ENCODE assay signal across 12 cellular contexts in the genomic region with DNA sequence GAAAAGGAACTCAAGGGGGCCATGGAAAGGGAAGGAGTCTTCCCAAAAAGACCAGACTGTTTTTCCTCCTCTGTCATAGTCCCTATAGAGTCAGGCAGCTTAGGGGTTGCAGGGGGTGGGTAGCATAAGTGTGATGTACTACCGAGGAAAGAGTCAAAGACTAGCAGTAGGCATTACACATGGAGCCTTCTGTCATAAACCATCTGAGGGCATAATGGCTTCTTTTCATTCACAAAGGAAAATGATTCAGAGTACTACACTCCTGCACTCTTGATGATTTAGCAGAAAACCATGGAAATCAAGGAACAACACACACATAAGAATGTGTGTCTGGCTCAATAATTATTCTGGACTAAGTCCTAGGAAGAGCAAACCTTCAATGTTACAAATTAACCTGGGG. TPM values are rescaled to one million over a fixed set of nuclear protein-coding genes. Genes with fewer than 3 reads are reported as not detected.
DNase-seq lines count a peak whose midpoint lies in the region; ATAC-seq lines count a peak whose summit lies in the region.
"Had no signal": no experiment of that assay in that cellular context is flagged by ENCODE, and none has a peak within 500 bp of the region (broad histone marks: within the 10 kb centered on the region; RNA-seq: fewer than 3 reads in every experiment).

No MANE protein-coding gene starts in this region.

- ATAC-seq in T-cell (replicated peaks in 1 of 4) = no peak
- ATAC-seq in sciatic nerve = peak; percentile 17
- no peak for ATAC-seq in GM21423 (IDR thresholded peaks at IDR 0.05; ENCODE audit: unreplicated experiment)

- intact Hi-C loops in sciatic nerve (cut with DNase I) = no loop called here

- peaks cover 10% of the 10 kb centered on the region for H3K36me3 Mint-ChIP-seq in T-cell
- H3K36me3 Mint-ChIP-seq: neural progenitor cell had no signal

- CTCF ChIA-PET in T-cell (lab: Charles Lee) = interaction anchor here in 1 of 2 donors (1.2 kb wide), 1 partner anchor 215 kb away, joined by 3 read pairs; no protein-coding TSS in a partner anchor

- H3K9me3 Mint-ChIP-seq in T-cell = no peaks in the 10 kb centered on the region
- H3K9me3 Mint-ChIP-seq: neural progenitor cell had no signal

- peak overlapping the region; percentile 44 to 55 for H3K27ac Mint-ChIP-seq in T-cell
- H3K27ac Mint-ChIP-seq: neural progenitor cell had no signal

- H3K27me3 Mint-ChIP-seq in T-cell = no peaks in the 10 kb centered on the region

- DNase-seq in GM04503 (ENCODE audit: low read depth) (peak; percentile 64), T-cell (no peak), foreskin melanocyte (peak; percentile 79), sciatic nerve (ENCODE audit: low spot score) (no peak), NK-92 (lab: John Stamatoyannopoulos, UW; ENCODE audit: unreplicated experiment) (no peak)
- no peak for DNase-seq in stimulated activated CD4-positive, alpha-beta T cell treated with anti-CD3 and anti-CD28 coated beads, Interleukin-4, amount 100 ng/mL, for 4 hours
- DNase-seq: amniotic stem cell, Calu3, small intestine, substantia nigra had no signal

- POLR2A ChIA-PET in T-cell (lab: Charles Lee) = interaction anchor here (0.6 kb wide), 2 partner anchors 10 to 175 kb away, joined by 3 to 4 read pairs; no protein-coding TSS in a partner anchor

- peaks cover 47 to 58% (median 58%) of the 10 kb centered on the region in 3 donors for H3K4me1 Mint-ChIP-seq in T-cell
- H3K4me1 Mint-ChIP-seq: neural progenitor cell had no signal

- H3K4me3 Mint-ChIP-seq in T-cell = no peak overlapping the region
- H3K4me3 Mint-ChIP-seq: neural progenitor cell had no signal

RNA-seq across cellular contexts. Expression of gene PLN, which starts 14.9 kb away (rescaled TPM):
- total RNA-seq in T-cell (under 1 TPM in 2 of 5 donors, not detected in 3; 0.13 to 0.23 TPM), sciatic nerve (10.6 TPM)
- total RNA-seq: Calu3 had no signal

Comparison
In these comparisons a context has a peak if more than half of its experiments do, and no peak if none do; other contexts are left out.
1. DNase-seq: peak in GM04503 (single experiment) and foreskin melanocyte (single experiment); none in T-cell (0 of 34), sciatic nerve (single experiment), NK-92 (single experiment) and stimulated activated CD4-positive, alpha-beta T cell treated with anti-CD3 and anti-CD28 coated beads, Interleukin-4, amount 100 ng/mL, for 4 hours (0 of 2).